Comparison of ENCODE assay signal across 10 cellular contexts in genomic region chr1:193417420-193417819, GRCh38.
DNase-seq lines count a peak whose midpoint lies in the region; ATAC-seq, FAIRE-seq and TF ChIP-seq lines count a peak whose summit lies in the region.
"Had no signal": no experiment of that assay in that cellular context is flagged by ENCODE, and none has a peak within 500 bp of the region (broad histone marks: within the 10 kb centered on the region; RNA-seq: fewer than 3 reads in every experiment).

No MANE protein-coding gene starts in this region.

- BruUV-seq in endothelial cell of umbilical vein (replicated peaks; lab: Mats Ljungman, UMichigan) = no TSS peak

- TF ChIP-seq POLR2A in endothelial cell of umbilical vein (IDR thresholded peaks at IDR 0.05; ENCODE audit: low read depth, low read length) (no peak), thyroid gland (IDR thresholded peaks at IDR 0.05) (no peak)

- dilution Hi-C loops in endothelial cell of umbilical vein (cut with MboI; ENCODE audit: extremely low pct_ligation_motif_present, low sequenced_read_pairs) = no loop called here

- intact Hi-C loops in activated B cell treated with CpG ODN at 0.5 μM for 24 hours (cut with micrococcal nuclease) = loop anchor here (5.0 kb wide), 1 partner anchor 120 kb away; no protein-coding TSS in a partner anchor
- intact Hi-C loops in endothelial cell of umbilical vein (cut with micrococcal nuclease) = loop anchor here (10.0 kb wide), 1 partner anchor 647 kb away; no protein-coding TSS in a partner anchor
- intact Hi-C loops in thyroid gland (cut with DNase I) = no loop called here

- no peaks in the 10 kb centered on the region for H3K9me3 Mint-ChIP-seq in activated B cell treated with CpG ODN at 0.5 μM for 24 hours
- H3K9me3 Mint-ChIP-seq: neural progenitor cell had no signal

- peak overlapping the region; percentile 39 for H3K4me3 Mint-ChIP-seq in activated B cell treated with CpG ODN at 0.5 μM for 24 hours
- H3K4me3 Mint-ChIP-seq: neural progenitor cell had no signal

- H3K9ac ChIP-seq in endothelial cell of umbilical vein (replicated peaks; ENCODE audit: extremely low read depth, insufficient read depth, low read length) = no peak overlapping the region
- H3K9ac ChIP-seq: neural progenitor cell had no signal

- H3K4me1 Mint-ChIP-seq in activated B cell treated with CpG ODN at 0.5 μM for 24 hours = peaks cover 21% of the 10 kb centered on the region

- peak overlapping the region; percentile 86 for H3K4me2 ChIP-seq in endothelial cell of umbilical vein (ENCODE audit: insufficient read depth, low read length)

- peak; percentile 80 for ATAC-seq in activated B cell treated with CpG ODN at 0.5 μM for 24 hours (ENCODE audit: low read depth)
- no peak for ATAC-seq in HG02840 (IDR thresholded peaks at IDR 0.05; ENCODE audit: low FRiP score, unreplicated experiment)
- no peak for ATAC-seq in HG02870 (IDR thresholded peaks at IDR 0.05; ENCODE audit: unreplicated experiment)

- 25 to 29% methylated on average over 1 of the region's 1 CpG for WGBS in thyroid gland, 2 donors

- H4K20me1 ChIP-seq in endothelial cell of umbilical vein (replicated peaks; ENCODE audit: control insufficient read depth, extremely low read depth, insufficient read depth, low read length) = no peaks in the 10 kb centered on the region

- H3K36me3 Mint-ChIP-seq in activated B cell treated with CpG ODN at 0.5 μM for 24 hours (ENCODE audit: low read depth) = no peaks in the 10 kb centered on the region
- H3K36me3 Mint-ChIP-seq: neural progenitor cell had no signal

- H3K27me3 ChIP-seq in endothelial cell of umbilical vein (ENCODE audit: control insufficient read depth in 2 of 2, insufficient read depth in 2 of 2, low read length in 2 of 2) = no peaks in the 10 kb centered on the region
- no peaks in the 10 kb centered on the region for H3K27me3 ChIP-seq in thyroid gland
- H3K27me3 ChIP-seq: neural progenitor cell had no signal

- peaks cover 8% of the 10 kb centered on the region for H3K4me1 ChIP-seq in endothelial cell of umbilical vein (ENCODE audit: control insufficient read depth, extremely low read depth, insufficient read depth, low read length)
- H3K4me1 ChIP-seq in thyroid gland = no peaks in the 10 kb centered on the region

- H3K27ac ChIP-seq in endothelial cell of umbilical vein (ENCODE audit: insufficient read depth, low read depth, low read length) = no peak overlapping the region
- no peak overlapping the region for H3K27ac ChIP-seq in thyroid gland
- H3K27ac ChIP-seq: neural progenitor cell had no signal

- H3K27ac Mint-ChIP-seq in activated B cell treated with CpG ODN at 0.5 μM for 24 hours = peak overlapping the region; percentile 48
- H3K27ac Mint-ChIP-seq: neural progenitor cell had no signal

- H3K4me3 ChIP-seq in endothelial cell of umbilical vein (replicated peaks in 1 of 3; ENCODE audit: insufficient read depth in 1 of 3, low read depth in 1 of 3, low read length in 3 of 3) = no peak overlapping the region
- no peak overlapping the region for H3K4me3 ChIP-seq in thyroid gland (replicated peaks in 1 of 3)
- H3K4me3 ChIP-seq: neural progenitor cell had no signal

- DNase-seq in stimulated activated CD4-positive, alpha-beta T cell treated with anti-CD3 and anti-CD28 coated beads, Interleukin-2, amount 100 ng/mL, for 24 hours = peak; percentile 10 to 32
- DNase-seq in stimulated activated CD4-positive, alpha-beta T cell treated with anti-CD3 and anti-CD28 coated beads, Interleukin-2, amount 100 ng/mL, for 48 hours = no peak
- DNase-seq in activated B cell treated with CpG ODN at 0.5 μM for 24 hours (no peak), endothelial cell of umbilical vein (ENCODE audit: low read depth, low spot score) (no peak), thyroid gland (peak; percentile 63 to 67), amniotic stem cell (lab: John Stamatoyannopoulos, UW) (no peak)
- DNase-seq: NCI-H2029 treated with DMSO at 0.1 percent for 48 hours had no signal

- H3K9me3 ChIP-seq in endothelial cell of umbilical vein (replicated peaks; ENCODE audit: control insufficient read depth, insufficient read depth, low read length) = no peaks in the 10 kb centered on the region
- no peaks in the 10 kb centered on the region for H3K9me3 ChIP-seq in thyroid gland

- FAIRE-seq in endothelial cell of umbilical vein (lab: Jason Lieb, UNC) = no peak

- H2AFZ ChIP-seq in endothelial cell of umbilical vein (ENCODE audit: low read depth, low read length) = peak overlapping the region; percentile 94

- no peaks in the 10 kb centered on the region for H3K9me1 ChIP-seq in endothelial cell of umbilical vein (replicated peaks; ENCODE audit: control insufficient read depth, extremely low read depth, insufficient read depth, low read length)

- TF ChIP-seq CTCF in activated B cell treated with CpG ODN at 0.5 μM for 24 hours (IDR thresholded peaks at IDR 0.05) = no peak
- TF ChIP-seq CTCF in endothelial cell of umbilical vein (IDR thresholded peaks at IDR 0.05; ENCODE audit: extremely low read depth in 1 of 2, insufficient read depth in 1 of 2, low read depth in 1 of 2, low read length in 2 of 2) = no peak
- TF ChIP-seq CTCF in thyroid gland (IDR thresholded peaks at IDR 0.05) = no peak

- H3K79me2 ChIP-seq in endothelial cell of umbilical vein (ENCODE audit: control insufficient read depth, insufficient read depth, low read length) = no peaks in the 10 kb centered on the region

- no peaks in the 10 kb centered on the region for H3K27me3 Mint-ChIP-seq in activated B cell treated with CpG ODN at 0.5 μM for 24 hours

- H3K36me3 ChIP-seq in endothelial cell of umbilical vein (ENCODE audit: control insufficient read depth in 2 of 2, extremely low read depth in 1 of 2, insufficient read depth in 2 of 2, low read length in 2 of 2) (no peaks in the 10 kb centered on the region), thyroid gland (no peaks in the 10 kb centered on the region)
- H3K36me3 ChIP-seq: neural progenitor cell had no signal

- POLR2A ChIA-PET in activated B cell treated with CpG ODN at 0.5 μM for 24 hours (lab: Charles Lee) (no interaction called here), endothelial cell of umbilical vein (lab: Charles Lee) (no interaction called here)

- CTCF ChIA-PET in activated B cell treated with CpG ODN at 0.5 μM for 24 hours (lab: Charles Lee) (interaction anchor here (1.7 kb wide), 1 partner anchor 13 kb away, joined by 6 read pairs; no protein-coding TSS in a partner anchor), endothelial cell of umbilical vein (lab: Charles Lee) (interaction anchor here (1.1 to 1.3 kb wide), 2 partner anchors 28 to 291 kb away, joined by 3 to 4 read pairs; no protein-coding TSS in a partner anchor)

TF ChIP-seq in endothelial cell of umbilical vein, 7 proteins besides CTCF, POLR2A, EP300 and RAD21:
- no peak for TF ChIP-seq FOS (IDR thresholded peaks at IDR 0.05; ENCODE audit: borderline replicate concordance, insufficient read depth, low read length)
- TF ChIP-seq JUN (IDR thresholded peaks at IDR 0.05; ENCODE audit: borderline replicate concordance, insufficient read depth, insufficient read length, low read depth) = no peak
- no peak for TF ChIP-seq MAX (IDR thresholded peaks at IDR 0.05; ENCODE audit: insufficient read depth, insufficient read length)
- no peak for TF ChIP-seq EZH2 (IDR thresholded peaks at IDR 0.05; ENCODE audit: borderline replicate concordance, low read depth, low read length, severe bottlenecking)
- no peak for TF ChIP-seq POLR2AphosphoS5 (IDR thresholded peaks at IDR 0.05; ENCODE audit: insufficient read depth, low read depth, low read length)
- no peak for TF ChIP-seq GATA2 (IDR thresholded peaks at IDR 0.05; ENCODE audit: insufficient read depth, insufficient read length, low read depth, low read length)
- no peak for TF ChIP-seq MYC (IDR thresholded peaks at IDR 0.05; ENCODE audit: low read depth, low read length)

Comparison
In these comparisons a context has a peak if more than half of its experiments do, and no peak if none do; other contexts are left out.
1. DNase-seq: peak in stimulated activated CD4-positive, alpha-beta T cell treated with anti-CD3 and anti-CD28 coated beads, Interleukin-2, amount 100 ng/mL, for 24 hours (2 of 2) and thyroid gland (2 of 2); none in stimulated activated CD4-positive, alpha-beta T cell treated with anti-CD3 and anti-CD28 coated beads, Interleukin-2, amount 100 ng/mL, for 48 hours (0 of 2), activated B cell treated with CpG ODN at 0.5 μM for 24 hours (single experiment), endothelial cell of umbilical vein (single experiment) and amniotic stem cell (single experiment).